Comparison of ENCODE assay signal across 8 cellular contexts in the genomic region with DNA sequence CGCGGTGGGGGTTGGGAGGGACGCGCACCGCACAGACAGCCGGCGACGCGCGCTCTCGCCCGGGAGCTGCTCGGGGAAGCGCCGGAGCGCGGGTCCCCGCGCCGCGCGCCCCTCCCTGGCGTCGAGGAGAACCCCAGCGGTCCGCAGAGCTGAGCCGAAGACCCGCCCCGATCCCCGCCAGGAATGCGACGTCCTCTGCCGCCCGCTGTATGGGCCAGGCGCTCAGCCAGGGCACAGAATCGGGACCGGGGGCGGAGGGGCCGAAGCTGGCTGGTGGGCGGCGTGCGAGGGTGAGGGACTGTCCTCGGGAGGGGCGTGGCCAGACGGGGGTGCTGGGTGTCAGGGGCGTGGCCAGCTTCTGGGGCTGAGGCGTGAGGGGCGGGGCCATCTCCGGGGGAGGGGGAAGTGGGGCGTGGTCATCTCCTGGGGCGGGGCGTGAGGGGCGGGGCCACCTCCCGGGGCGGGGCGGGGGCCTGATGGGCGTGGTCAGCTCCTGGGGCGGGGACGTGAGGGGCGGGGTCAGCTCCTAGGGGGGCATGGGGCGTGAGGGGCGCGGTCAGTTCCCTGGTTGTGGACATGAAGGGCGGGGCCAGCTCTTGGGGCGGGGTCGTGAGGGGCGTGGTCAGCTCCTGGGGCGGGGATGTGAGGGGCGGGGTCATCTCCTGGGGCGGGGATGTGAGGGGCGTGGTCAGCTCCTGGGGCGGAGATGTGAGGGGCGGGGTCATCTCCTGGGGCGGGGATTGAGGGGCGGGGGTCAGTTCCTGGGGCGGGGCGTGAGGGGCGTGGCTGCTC. TPM values are rescaled to one million over a fixed set of nuclear protein-coding genes. Genes with fewer than 3 reads are reported as not detected.
A peak's percentile ranks its signal among the peaks of the same experiment; 100 is the strongest.
DNase-seq lines count a peak whose midpoint lies in the region; ATAC-seq lines count a peak whose summit lies in the region.

No MANE protein-coding gene starts in this region.

- peak; percentile 66 for DNase-seq in CD1c-positive myeloid dendritic cell (ENCODE audit: extremely low spot score)
- peak; percentile 24 for DNase-seq in MV-4-11 (lab: John Stamatoyannopoulos, UW)
- peak; percentile 46 to 55 for DNase-seq in activated CD4-positive, alpha-beta T cell treated with anti-CD3 and anti-CD28 coated beads, Interleukin-2, amount 50 U/mL, for 4 hours
- no peak for DNase-seq in left lobe of liver (ENCODE audit: low spot score)
- peak; percentile 67 for DNase-seq in stimulated activated CD4-positive, alpha-beta T cell treated with anti-CD3 and anti-CD28 coated beads, Interleukin-4, amount 100 ng/mL, for 1 hour

- intact Hi-C loops in dendritic cell treated with granulocyte-macrophage colony-stimulating factor and Interleukin-4, amounts not matched to agents 40 ng/mL and 50 ng/mL, for 4 days (cut with micrococcal nuclease) = loop anchor here (1.0 kb wide), 1 partner anchor 14 kb away; the partner anchor contains the start of gene PAXX

- H3K36me3 Mint-ChIP-seq in dendritic cell treated with granulocyte-macrophage colony-stimulating factor and Interleukin-4, amounts not matched to agents 40 ng/mL and 50 ng/mL, for 4 days (ENCODE audit: low read depth) = no peaks in the 10 kb centered on the region

- H3K27me3 Mint-ChIP-seq in dendritic cell treated with granulocyte-macrophage colony-stimulating factor and Interleukin-4, amounts not matched to agents 40 ng/mL and 50 ng/mL, for 4 days = peaks cover 69% of the 10 kb centered on the region

- H3K4me1 Mint-ChIP-seq in dendritic cell treated with granulocyte-macrophage colony-stimulating factor and Interleukin-4, amounts not matched to agents 40 ng/mL and 50 ng/mL, for 4 days (ENCODE audit: low read depth) = peaks cover 31% of the 10 kb centered on the region

- ATAC-seq in left lobe of liver (peak; percentile 56), HG02759 (IDR thresholded peaks at IDR 0.05; ENCODE audit: unreplicated experiment) (no peak), HG02642 (IDR thresholded peaks at IDR 0.05; ENCODE audit: poor library complexity, unreplicated experiment) (no peak)

- no peak overlapping the region for H3K27ac Mint-ChIP-seq in dendritic cell treated with granulocyte-macrophage colony-stimulating factor and Interleukin-4, amounts not matched to agents 40 ng/mL and 50 ng/mL, for 4 days

- H3K9me3 Mint-ChIP-seq in dendritic cell treated with granulocyte-macrophage colony-stimulating factor and Interleukin-4, amounts not matched to agents 40 ng/mL and 50 ng/mL, for 4 days = no peaks in the 10 kb centered on the region

- peak overlapping the region; percentile 23 for H3K4me3 Mint-ChIP-seq in dendritic cell treated with granulocyte-macrophage colony-stimulating factor and Interleukin-4, amounts not matched to agents 40 ng/mL and 50 ng/mL, for 4 days

RNA-seq across cellular contexts. Expression of gene PTGDS, which starts 1.0 kb away (rescaled TPM):
- total RNA-seq in left lobe of liver = 5.2 TPM

RNA-seq across cellular contexts. Expression of gene LCNL1, which starts 4.5 kb away (rescaled TPM):
- not detected for total RNA-seq in left lobe of liver

RNA-seq across cellular contexts. Expression of gene PAXX, which starts 14.0 kb away (rescaled TPM):
- total RNA-seq in left lobe of liver = 27.3 TPM

RNA-seq across cellular contexts. Expression of gene CLIC3, which starts 18.1 kb away (rescaled TPM):
- not detected for total RNA-seq in left lobe of liver

RNA-seq across cellular contexts. Expression of gene LCN12, which starts 26.2 kb away (rescaled TPM):
- total RNA-seq in left lobe of liver = 30.3 TPM
